Comparison of ENCODE assay signal across 9 cellular contexts in genomic region chr14:68397827-68398226, GRCh38.
DNase-seq lines count a peak whose midpoint lies in the region; ATAC-seq and TF ChIP-seq lines count a peak whose summit lies in the region.
"Had no signal": no experiment of that assay in that cellular context is flagged by ENCODE, and none has a peak within 500 bp of the region (broad histone marks: within the 10 kb centered on the region; RNA-seq: fewer than 3 reads in every experiment).

No MANE protein-coding gene starts in this region.

- no peaks in the 10 kb centered on the region for H3K9me3 Mint-ChIP-seq in WTC11

- peaks cover 49% of the 10 kb centered on the region for H3K4me1 ChIP-seq in stomach smooth muscle (ENCODE audit: control insufficient read depth, insufficient read depth, low read length)

- CTCF ChIA-PET in WTC11 (lab: Charles Lee), result no interaction called here

- ATAC-seq in HG03159 (IDR thresholded peaks at IDR 0.05; ENCODE audit: unreplicated experiment) (no peak), WTC11 (no peak)

- H3K4me3 Mint-ChIP-seq in WTC11, result no peak overlapping the region

- H3K27ac Mint-ChIP-seq in WTC11, result no peak overlapping the region

- H3K36me3 ChIP-seq in stomach smooth muscle (ENCODE audit: control insufficient read depth in 2 of 2, insufficient read depth in 2 of 2, low read length in 2 of 2), result no peaks in the 10 kb centered on the region

- H3K27me3 ChIP-seq in layer of hippocampus (ENCODE audit: control insufficient read depth, insufficient read depth, low read length), result no peaks in the 10 kb centered on the region
- H3K27me3 ChIP-seq in stomach smooth muscle (ENCODE audit: control insufficient read depth in 1 of 2, insufficient read depth in 2 of 2, low read length in 2 of 2), result no peaks in the 10 kb centered on the region

- H3K9me3 ChIP-seq in stomach smooth muscle (ENCODE audit: control insufficient read depth in 2 of 2, low read length in 2 of 2), result no peaks in the 10 kb centered on the region

- POLR2A ChIA-PET in WTC11 (lab: Charles Lee), result no interaction called here

- H3K4me1 Mint-ChIP-seq in WTC11, result peaks cover 42% of the 10 kb centered on the region

- DNase-seq in GM03348 (ENCODE audit: low spot score) (peak; percentile 85), NCI-H345 (lab: John Stamatoyannopoulos, UW) (no peak), NAMALWA (ENCODE audit: low spot score) (no peak), WTC11 (ENCODE audit: low spot score) (no peak)
- DNase-seq: NCI-H526 treated with DMSO at 0.1 percent for 48 hours had no signal

- no peak overlapping the region for H3K4me3 ChIP-seq in stomach smooth muscle (ENCODE audit: low read length in 2 of 2)

- H3K9ac ChIP-seq in stomach smooth muscle (ENCODE audit: low read length in 2 of 2), result no peak overlapping the region

- no peaks in the 10 kb centered on the region for H3K27me3 Mint-ChIP-seq in WTC11 (ENCODE audit: low read depth)

- TF ChIP-seq CTCF in WTC11 (IDR thresholded peaks at IDR 0.05), result no peak

- no peaks in the 10 kb centered on the region for H3K36me3 Mint-ChIP-seq in WTC11

- peak overlapping the region; percentile 24 for H3K27ac ChIP-seq in angular gyrus (ENCODE audit: low read depth, low read length)
- peak overlapping the region; percentile 48 for H3K27ac ChIP-seq in layer of hippocampus (ENCODE audit: low read depth, low read length)
- H3K27ac ChIP-seq in stomach smooth muscle (ENCODE audit: low read length), result peak overlapping the region; percentile 56

TF ChIP-seq in WTC11, 78 proteins besides CTCF, POLR2A, EP300 and RAD21:
- TF ChIP-seq JAZF1 (CRISPR knock-in tag; IDR thresholded peaks at IDR 0.05), result no peak
- TF ChIP-seq PRRX2 (CRISPR knock-in tag; IDR thresholded peaks at IDR 0.05), result no peak
- TF ChIP-seq HMGA2 (CRISPR knock-in tag; IDR thresholded peaks at IDR 0.05), result no peak
- no peak for TF ChIP-seq CBFB (CRISPR knock-in tag; IDR thresholded peaks at IDR 0.05; ENCODE audit: low read depth)
- no peak for TF ChIP-seq NR2C2 (CRISPR knock-in tag; IDR thresholded peaks at IDR 0.05)
- no peak for TF ChIP-seq TCF7 (CRISPR knock-in tag; IDR thresholded peaks at IDR 0.05; ENCODE audit: low read depth)
- TF ChIP-seq NFYB (CRISPR knock-in tag; conservative IDR thresholded peaks at IDR 0.05; ENCODE audit: low read depth), result no peak
- TF ChIP-seq ZNF423 (CRISPR knock-in tag; IDR thresholded peaks at IDR 0.05), result no peak
- no peak for TF ChIP-seq NR3C1 (CRISPR knock-in tag; conservative IDR thresholded peaks at IDR 0.05; ENCODE audit: low read depth)
- TF ChIP-seq E2F5 (CRISPR knock-in tag; IDR thresholded peaks at IDR 0.05), result no peak
- no peak for TF ChIP-seq AR (CRISPR knock-in tag; IDR thresholded peaks at IDR 0.05)
- TF ChIP-seq CREB1 (CRISPR knock-in tag; IDR thresholded peaks at IDR 0.05), result no peak
- no peak for TF ChIP-seq IRF2 (CRISPR knock-in tag; IDR thresholded peaks at IDR 0.05; ENCODE audit: borderline replicate concordance, low read depth)
- no peak for TF ChIP-seq TEAD1 (CRISPR knock-in tag; IDR thresholded peaks at IDR 0.05)
- TF ChIP-seq, protein P1, sequence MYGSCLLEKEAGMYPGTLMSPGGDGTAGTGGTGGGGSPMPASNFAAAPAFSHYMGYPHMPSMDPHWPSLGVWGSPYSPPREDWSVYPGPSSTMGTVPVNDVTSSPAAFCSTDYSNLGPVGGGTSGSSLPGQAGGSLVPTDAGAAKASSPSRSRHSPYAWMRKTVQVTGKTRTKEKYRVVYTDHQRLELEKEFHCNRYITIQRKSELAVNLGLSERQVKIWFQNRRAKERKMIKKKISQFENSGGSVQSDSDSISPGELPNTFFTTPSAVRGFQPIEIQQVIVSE (CRISPR knock-in tag; IDR thresholded peaks at IDR 0.05; ENCODE audit: borderline replicate concordance), result no peak
- no peak for TF ChIP-seq ZNF396 (CRISPR knock-in tag; IDR thresholded peaks at IDR 0.05; ENCODE audit: borderline replicate concordance)
- TF ChIP-seq E2F4 (CRISPR knock-in tag; IDR thresholded peaks at IDR 0.05; ENCODE audit: borderline replicate concordance, low read depth), result no peak
- no peak for TF ChIP-seq KAT7 (CRISPR knock-in tag; IDR thresholded peaks at IDR 0.05; ENCODE audit: borderline replicate concordance)
- TF ChIP-seq TP53 (CRISPR knock-in tag; IDR thresholded peaks at IDR 0.05), result no peak
